Comparison of ENCODE assay signal across 7 cellular contexts in genomic region chr2:108612514-108613183, GRCh38.
DNase-seq lines count a peak whose midpoint lies in the region; ATAC-seq and TF ChIP-seq lines count a peak whose summit lies in the region.

No MANE protein-coding gene starts in this region.

- peak; percentile 77 to 81 for DNase-seq in activated T-cell treated with anti-CD3 and anti-CD28 coated beads, Interleukin-2, amount 50 U/mL, for 72 hours
- DNase-seq in nephron progenitor cell (no peak), mesenteric fat pad (ENCODE audit: low spot score) (no peak), Right ventricle myocardium superior (no peak), NCI-H1092 treated with DMSO at 0.1 percent for 48 hours (lab: John Stamatoyannopoulos, UW) (no peak)

- peak; percentile 76 for ATAC-seq in GM19455 (IDR thresholded peaks at IDR 0.05; ENCODE audit: unreplicated experiment)
- ATAC-seq in HG03354 (IDR thresholded peaks at IDR 0.05; ENCODE audit: poor library complexity, severe bottlenecking, unreplicated experiment), result peak; percentile 81
- peak; percentile 87 for ATAC-seq in activated T-cell treated with anti-CD3 and anti-CD28 coated beads, Interleukin-2, amount 50 U/mL, for 72 hours (replicated peaks in 1 of 2)
- ATAC-seq in Right ventricle myocardium superior (ENCODE audit: poor library complexity), result no peak

- intact Hi-C loops in Right ventricle myocardium superior (cut with DNase I), result no loop called here

- no peaks in the 10 kb centered on the region for H3K9me3 Mint-ChIP-seq in activated T-cell treated with anti-CD3 and anti-CD28 coated beads, Interleukin-2, amount 50 U/mL, for 72 hours
- H3K9me3 Mint-ChIP-seq in nephron progenitor cell, result no peaks in the 10 kb centered on the region

- H3K36me3 Mint-ChIP-seq in activated T-cell treated with anti-CD3 and anti-CD28 coated beads, Interleukin-2, amount 50 U/mL, for 72 hours (ENCODE audit: insufficient read depth in 2 of 2), result no peaks in the 10 kb centered on the region
- H3K36me3 Mint-ChIP-seq in nephron progenitor cell (ENCODE audit: low read depth), result no peaks in the 10 kb centered on the region

- no peaks in the 10 kb centered on the region for H3K27me3 Mint-ChIP-seq in activated T-cell treated with anti-CD3 and anti-CD28 coated beads, Interleukin-2, amount 50 U/mL, for 72 hours (ENCODE audit: low read depth)
- H3K27me3 Mint-ChIP-seq in nephron progenitor cell (ENCODE audit: low read depth, poor library complexity), result peaks cover 3% of the 10 kb centered on the region

- peaks cover 86% of the 10 kb centered on the region for H3K4me1 Mint-ChIP-seq in activated T-cell treated with anti-CD3 and anti-CD28 coated beads, Interleukin-2, amount 50 U/mL, for 72 hours (ENCODE audit: low read depth)
- H3K4me1 Mint-ChIP-seq in nephron progenitor cell, result peaks cover 70% of the 10 kb centered on the region

- H3K27ac Mint-ChIP-seq in activated T-cell treated with anti-CD3 and anti-CD28 coated beads, Interleukin-2, amount 50 U/mL, for 72 hours, result peak overlapping the region; percentile 90
- H3K27ac Mint-ChIP-seq in nephron progenitor cell, result peak overlapping the region; percentile 28

- H3K4me3 Mint-ChIP-seq in activated T-cell treated with anti-CD3 and anti-CD28 coated beads, Interleukin-2, amount 50 U/mL, for 72 hours, result peak overlapping the region; percentile 31 to 85
- no peak overlapping the region for H3K4me3 Mint-ChIP-seq in nephron progenitor cell

- no peak for TF ChIP-seq CTCF in nephron progenitor cell (IDR thresholded peaks at IDR 0.05)

Comparison
In these comparisons a context has a peak if more than half of its experiments do, and no peak if none do; other contexts are left out.
1. DNase-seq: peak in activated T-cell treated with anti-CD3 and anti-CD28 coated beads, Interleukin-2, amount 50 U/mL, for 72 hours (2 of 2); none in nephron progenitor cell (single experiment), mesenteric fat pad (single experiment), Right ventricle myocardium superior (single experiment) and NCI-H1092 treated with DMSO at 0.1 percent for 48 hours (single experiment).